ENCODE assay signal across 9 cellular contexts in the genomic region with DNA sequence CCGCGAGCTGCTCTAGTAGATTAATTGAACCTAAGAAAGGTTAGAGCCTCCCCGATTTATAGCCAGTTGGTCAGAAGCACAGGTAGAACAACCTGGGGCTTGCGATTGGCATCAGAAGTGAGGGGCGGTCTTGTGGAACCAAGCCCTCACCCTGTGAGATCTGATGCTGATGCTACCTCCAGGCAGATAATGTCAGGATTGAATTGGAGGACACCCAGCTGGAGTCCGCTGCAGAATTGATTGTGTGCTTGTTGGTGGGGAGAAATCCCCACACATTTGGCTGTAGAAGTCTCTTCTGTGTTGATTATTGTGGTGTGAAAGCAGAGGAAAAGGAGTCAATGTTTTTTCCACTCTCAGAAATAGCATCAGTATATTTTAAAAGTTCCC. TPM values are rescaled to one million over a fixed set of nuclear protein-coding genes. Genes with fewer than 3 reads are reported as not detected.
DNase-seq lines count a peak whose midpoint lies in the region; ATAC-seq and TF ChIP-seq lines count a peak whose summit lies in the region.
"Had no signal": no experiment of that assay in that cellular context is flagged by ENCODE, and none has a peak within 500 bp of the region (broad histone marks: within the 10 kb centered on the region; RNA-seq: fewer than 3 reads in every experiment).

No MANE protein-coding gene starts in this region.

- no peak overlapping the region for H3K4me3 ChIP-seq in CD4-positive, alpha-beta memory T cell (ENCODE audit: low read length in 2 of 2)
- H3K4me3 ChIP-seq in esophagus squamous epithelium = peak overlapping the region in 1 of 4 donors; percentile 11
- no peak overlapping the region for H3K4me3 ChIP-seq in rectal smooth muscle tissue (ENCODE audit: low read length)

- peaks cover 23 to 30% of the 10 kb centered on the region in 2 donors for H3K36me3 Mint-ChIP-seq in CD4-positive, alpha-beta memory T cell
- no peaks in the 10 kb centered on the region for H3K36me3 Mint-ChIP-seq in T-helper 17 cell (ENCODE audit: low read depth)

- no peak overlapping the region for H3K27ac ChIP-seq in CD4-positive, alpha-beta memory T cell (ENCODE audit: low read depth, low read length)
- H3K27ac ChIP-seq in esophagus squamous epithelium (peak overlapping the region; percentile 16 to 85 (median 76)), rectal smooth muscle tissue (ENCODE audit: low read depth, low read length) (peak overlapping the region; percentile 68)

- no peak overlapping the region for H3K9ac ChIP-seq in rectal smooth muscle tissue (ENCODE audit: low read length)

- ATAC-seq in T-helper 17 cell (no peak), GM21390 (IDR thresholded peaks at IDR 0.05; ENCODE audit: unreplicated experiment) (no peak)

- no peak overlapping the region for H3K4me3 Mint-ChIP-seq in CD4-positive, alpha-beta memory T cell
- H3K4me3 Mint-ChIP-seq in T-helper 17 cell = no peak overlapping the region

- H3K27me3 ChIP-seq in CD4-positive, alpha-beta memory T cell (ENCODE audit: insufficient read depth, low read length) = no peaks in the 10 kb centered on the region
- no peaks in the 10 kb centered on the region for H3K27me3 ChIP-seq in esophagus squamous epithelium
- no peaks in the 10 kb centered on the region for H3K27me3 ChIP-seq in rectal smooth muscle tissue (ENCODE audit: control insufficient read depth, insufficient read depth, low read length)

- TF ChIP-seq CTCF in esophagus squamous epithelium (IDR thresholded peaks at IDR 0.05) = no peak

- TF ChIP-seq POLR2A in esophagus squamous epithelium (IDR thresholded peaks at IDR 0.05) = no peak

- H3K9me3 ChIP-seq in CD4-positive, alpha-beta memory T cell (ENCODE audit: control insufficient read depth in 1 of 2, low read length in 2 of 2) = no peaks in the 10 kb centered on the region
- no peaks in the 10 kb centered on the region for H3K9me3 ChIP-seq in T-helper 17 cell (ENCODE audit: control insufficient read depth, low read length, poor library complexity, severe bottlenecking)
- H3K9me3 ChIP-seq in esophagus squamous epithelium = no peaks in the 10 kb centered on the region

- H3K36me3 ChIP-seq in CD4-positive, alpha-beta memory T cell (ENCODE audit: insufficient read depth, low read length) = peaks cover 10% of the 10 kb centered on the region
- H3K36me3 ChIP-seq in esophagus squamous epithelium = peaks cover 0 to 13% (median 0%) of the 10 kb centered on the region in 3 donors
- no peaks in the 10 kb centered on the region for H3K36me3 ChIP-seq in rectal smooth muscle tissue (ENCODE audit: control insufficient read depth, insufficient read depth, low read length)

- POLR2A ChIA-PET in CD4-positive, alpha-beta memory T cell (lab: Charles Lee; ENCODE audit: partially characterized antibody) = interaction anchor here (0.6 to 1.6 kb wide), 2 partner anchors 19 to 84 kb away, joined by 3 to 6 read pairs; no protein-coding TSS in a partner anchor

- peaks cover 28 to 55% (median 48%) of the 10 kb centered on the region in 4 donors for H3K4me1 Mint-ChIP-seq in CD4-positive, alpha-beta memory T cell
- H3K4me1 Mint-ChIP-seq in T-helper 17 cell = peaks cover 40% of the 10 kb centered on the region

- H3K27me3 Mint-ChIP-seq in CD4-positive, alpha-beta memory T cell = no peaks in the 10 kb centered on the region
- H3K27me3 Mint-ChIP-seq in T-helper 17 cell = no peaks in the 10 kb centered on the region

- WGBS in esophagus squamous epithelium, 2 donors = 94% methylated on average over 5 to 6 of the region's 6 CpGs

- peak overlapping the region; percentile 70 to 89 (median 76) for H3K27ac Mint-ChIP-seq in CD4-positive, alpha-beta memory T cell
- H3K27ac Mint-ChIP-seq in T-helper 17 cell = peak overlapping the region; percentile 89

- CTCF ChIA-PET in CD4-positive, alpha-beta memory T cell (lab: Charles Lee; ENCODE audit: partially characterized antibody) = no interaction called here

- no peaks in the 10 kb centered on the region for H3K9me3 Mint-ChIP-seq in CD4-positive, alpha-beta memory T cell

- DNase-seq in CD4-positive, alpha-beta memory T cell = no peak
- DNase-seq in T-helper 17 cell (no peak), esophagus squamous epithelium (lab: John Stamatoyannopoulos, UW) (no peak), COR-L47 (lab: John Stamatoyannopoulos, UW) (no peak), activated gamma-delta T cell (lab: John Stamatoyannopoulos, UW) (no peak), NOMO-1 treated with DMSO at 0.1 percent for 48 hours (lab: John Stamatoyannopoulos, UW; ENCODE audit: unreplicated experiment) (no peak)
- DNase-seq: stimulated activated naive CD4-positive, alpha-beta T cell had no signal

- peaks cover 36% of the 10 kb centered on the region for H3K4me1 ChIP-seq in CD4-positive, alpha-beta memory T cell (ENCODE audit: insufficient read depth, low read length)
- H3K4me1 ChIP-seq in esophagus squamous epithelium (peaks cover 20 to 56% (median 25%) of the 10 kb centered on the region in 3 donors), rectal smooth muscle tissue (ENCODE audit: control insufficient read depth, insufficient read depth, low read length) (peaks cover 16% of the 10 kb centered on the region)

- intact Hi-C loops in CD4-positive, alpha-beta memory T cell (cut with micrococcal nuclease) = no loop called here
- intact Hi-C loops in esophagus squamous epithelium (cut with DNase I) = no loop called here

RNA-seq across cellular contexts. Expression of a gene that starts 32.5 kb away (rescaled TPM):
- 100 to 1,000 TPM; 158 TPM for total RNA-seq in CD4-positive, alpha-beta memory T cell
- polyA plus RNA-seq in CD4-positive, alpha-beta memory T cell = 100 to 1,000 TPM; 450 to 559 TPM
- total RNA-seq in T-helper 17 cell (100 to 1,000 TPM; 102 to 104 TPM), esophagus squamous epithelium (100 to 1,000 TPM in 2 of 4 donors, 10 to 100 TPM in 2; 57.8 to 132 (median 97.2) TPM)

RNA-seq across cellular contexts. Expression of a gene that starts 40.1 kb away (rescaled TPM):
- total RNA-seq in CD4-positive, alpha-beta memory T cell = 100 to 1,000 TPM; 102 TPM
- polyA plus RNA-seq in CD4-positive, alpha-beta memory T cell = 10 to 100 TPM; 54.8 to 93.1 TPM
- total RNA-seq in T-helper 17 cell (100 to 1,000 TPM in 1 of 2 donors, 10 to 100 TPM in 1; 93.8 to 110 TPM), esophagus squamous epithelium (10 to 100 TPM in 1 of 4 donors, 1 to 10 TPM in 3; 2.7 to 28.4 (median 7.9) TPM)

RNA-seq across cellular contexts. Expression of a gene that starts 56.8 kb away (rescaled TPM):
- 10 to 100 TPM in 1 of 2 experiments, 1 to 10 TPM in 1; 9.6 to 13.3 TPM for total RNA-seq in CD4-positive, alpha-beta memory T cell
- 10 to 100 TPM; 37.8 TPM for polyA plus RNA-seq in CD4-positive, alpha-beta memory T cell
- total RNA-seq in T-helper 17 cell (10 to 100 TPM; 13.9 to 17.7 TPM), esophagus squamous epithelium (10 to 100 TPM; 28.6 to 45.9 (median 34.8) TPM)
